In genomic region chr10:63630085-63630927, GRCh38 we compare ENCODE assay signal across 1 cellular context.
TF ChIP-seq lines count a peak whose summit lies in the region.

No MANE protein-coding gene starts in this region.

TF ChIP-seq in HepG2, 621 proteins besides CTCF, POLR2A, EP300 and RAD21 (continued from another document and continues in another):
- TF ChIP-seq FUBP1 (CRISPR knock-in tag; IDR thresholded peaks at IDR 0.05; ENCODE audit: borderline replicate concordance) (no peak), POGZ (CRISPR knock-in tag; IDR thresholded peaks at IDR 0.05) (no peak), MXI1 (IDR thresholded peaks at IDR 0.05; ENCODE audit: borderline replicate concordance, low read depth, low read length) (peak; percentile 7; the same call in 1 of the 3 replicates), RBFOX2 (IDR thresholded peaks at IDR 0.05; ENCODE audit: low read depth, low read length) (peak; percentile 72), MLX (CRISPR knock-in tag; IDR thresholded peaks at IDR 0.05) (no peak), ZNF720 (CRISPR knock-in tag; IDR thresholded peaks at IDR 0.05) (no peak), YY1 (IDR thresholded peaks at IDR 0.05; ENCODE audit: insufficient read depth, insufficient replicate concordance, low read depth, low read length) (no peak), AHR (CRISPR knock-in tag; IDR thresholded peaks at IDR 0.05) (no peak), STAG1 (CRISPR knock-in tag; IDR thresholded peaks at IDR 0.05) (no peak), KAT7 (CRISPR knock-in tag; IDR thresholded peaks at IDR 0.05; ENCODE audit: borderline replicate concordance) (no peak), PPARG (CRISPR knock-in tag; conservative IDR thresholded peaks at IDR 0.05) (no peak), ZNF496 (CRISPR knock-in tag; IDR thresholded peaks at IDR 0.05; ENCODE audit: insufficient replicate concordance) (no peak), TAF15 (IDR thresholded peaks at IDR 0.05; ENCODE audit: low read depth, low read length, poor library complexity, severe bottlenecking) (no peak), CEBPB (IDR thresholded peaks at IDR 0.05; ENCODE audit: borderline replicate concordance, low read depth, low read length) (no peak), TFAP4 (IDR thresholded peaks at IDR 0.05; ENCODE audit: borderline replicate concordance, low read depth) (0 out of 2 replicates have a peak, but pooled peaks have one; percentile 6), KLF13 (CRISPR knock-in tag; IDR thresholded peaks at IDR 0.05) (no peak), ZFP91 (CRISPR knock-in tag; IDR thresholded peaks at IDR 0.05; ENCODE audit: borderline replicate concordance) (0 out of 2 replicates have a peak, but pooled peaks have one; percentile 45), SALL1 (CRISPR knock-in tag; IDR thresholded peaks at IDR 0.05) (peak; percentile 43; the same call in 1 of the 2 replicates), HNF1A (IDR thresholded peaks at IDR 0.05; ENCODE audit: low read depth) (no peak), HNF1A (CRISPR knock-in tag; IDR thresholded peaks at IDR 0.05; ENCODE audit: borderline replicate concordance) (no peak), ZNF749 (CRISPR knock-in tag; IDR thresholded peaks at IDR 0.05; ENCODE audit: borderline replicate concordance) (no peak), SCMH1 (CRISPR knock-in tag; IDR thresholded peaks at IDR 0.05; ENCODE audit: borderline replicate concordance) (no peak), ZNF746 (CRISPR knock-in tag; IDR thresholded peaks at IDR 0.05) (0 out of 2 replicates have a peak, but pooled peaks have one; percentile 32), FIP1L1 (IDR thresholded peaks at IDR 0.05; ENCODE audit: borderline replicate concordance, insufficient read depth, low read depth, low read length) (no peak), PHF5A (CRISPR knock-in tag; IDR thresholded peaks at IDR 0.05; ENCODE audit: low read depth, unreplicated experiment) (no peak), ZNF7 (CRISPR knock-in tag; IDR thresholded peaks at IDR 0.05) (no peak; the same call in 1 of the 2 replicates), ZBTB10 (CRISPR knock-in tag; IDR thresholded peaks at IDR 0.05; ENCODE audit: borderline replicate concordance) (0 out of 2 replicates have a peak, but pooled peaks have one; percentile 56), TARDBP (CRISPR knock-in tag; IDR thresholded peaks at IDR 0.05) (no peak), TSC22D2 (CRISPR knock-in tag; IDR thresholded peaks at IDR 0.05; ENCODE audit: borderline replicate concordance) (no peak), ZNF12 (CRISPR knock-in tag; IDR thresholded peaks at IDR 0.05) (no peak), SAP130 (CRISPR knock-in tag; IDR thresholded peaks at IDR 0.05; ENCODE audit: low read depth) (peak; percentile 55), RXRA (CRISPR knock-in tag; IDR thresholded peaks at IDR 0.05) (0 out of 2 replicates have a peak, but pooled peaks have one; percentile 0), MED8 (CRISPR knock-in tag; IDR thresholded peaks at IDR 0.05; ENCODE audit: insufficient replicate concordance) (no peak), HOXA9 (CRISPR knock-in tag; IDR thresholded peaks at IDR 0.05; ENCODE audit: borderline replicate concordance) (no peak), TRIM22 (IDR thresholded peaks at IDR 0.05) (no peak), ZFP36L2 (CRISPR knock-in tag; IDR thresholded peaks at IDR 0.05) (no peak), KDM2A (CRISPR knock-in tag; IDR thresholded peaks at IDR 0.05; ENCODE audit: borderline replicate concordance, low read depth) (no peak; the same call in 1 of the 2 replicates), TEF (CRISPR knock-in tag; IDR thresholded peaks at IDR 0.05) (no peak), ZZZ3 (CRISPR knock-in tag; IDR thresholded peaks at IDR 0.05; ENCODE audit: borderline replicate concordance) (no peak), ZNF264 (CRISPR knock-in tag; IDR thresholded peaks at IDR 0.05) (no peak), ZNF800 (CRISPR knock-in tag; IDR thresholded peaks at IDR 0.05) (no peak), HDAC2 (CRISPR knock-in tag; IDR thresholded peaks at IDR 0.05) (no peak), HNF1B (CRISPR knock-in tag; IDR thresholded peaks at IDR 0.05) (0 out of 2 replicates have a peak, but pooled peaks have one; percentile 27), ZNF432 (CRISPR knock-in tag; IDR thresholded peaks at IDR 0.05; ENCODE audit: borderline replicate concordance) (no peak), MED1 (CRISPR knock-in tag; IDR thresholded peaks at IDR 0.05) (peak; percentile 3; the same call in 1 of the 2 replicates), TEAD3 (CRISPR knock-in tag; optimal IDR thresholded peaks at IDR 0.05; ENCODE audit: borderline replicate concordance) (no peak), MAX (IDR thresholded peaks at IDR 0.05) (peak; percentile 32; the same call in 1 of the 2 replicates)
